In the genomic region with DNA sequence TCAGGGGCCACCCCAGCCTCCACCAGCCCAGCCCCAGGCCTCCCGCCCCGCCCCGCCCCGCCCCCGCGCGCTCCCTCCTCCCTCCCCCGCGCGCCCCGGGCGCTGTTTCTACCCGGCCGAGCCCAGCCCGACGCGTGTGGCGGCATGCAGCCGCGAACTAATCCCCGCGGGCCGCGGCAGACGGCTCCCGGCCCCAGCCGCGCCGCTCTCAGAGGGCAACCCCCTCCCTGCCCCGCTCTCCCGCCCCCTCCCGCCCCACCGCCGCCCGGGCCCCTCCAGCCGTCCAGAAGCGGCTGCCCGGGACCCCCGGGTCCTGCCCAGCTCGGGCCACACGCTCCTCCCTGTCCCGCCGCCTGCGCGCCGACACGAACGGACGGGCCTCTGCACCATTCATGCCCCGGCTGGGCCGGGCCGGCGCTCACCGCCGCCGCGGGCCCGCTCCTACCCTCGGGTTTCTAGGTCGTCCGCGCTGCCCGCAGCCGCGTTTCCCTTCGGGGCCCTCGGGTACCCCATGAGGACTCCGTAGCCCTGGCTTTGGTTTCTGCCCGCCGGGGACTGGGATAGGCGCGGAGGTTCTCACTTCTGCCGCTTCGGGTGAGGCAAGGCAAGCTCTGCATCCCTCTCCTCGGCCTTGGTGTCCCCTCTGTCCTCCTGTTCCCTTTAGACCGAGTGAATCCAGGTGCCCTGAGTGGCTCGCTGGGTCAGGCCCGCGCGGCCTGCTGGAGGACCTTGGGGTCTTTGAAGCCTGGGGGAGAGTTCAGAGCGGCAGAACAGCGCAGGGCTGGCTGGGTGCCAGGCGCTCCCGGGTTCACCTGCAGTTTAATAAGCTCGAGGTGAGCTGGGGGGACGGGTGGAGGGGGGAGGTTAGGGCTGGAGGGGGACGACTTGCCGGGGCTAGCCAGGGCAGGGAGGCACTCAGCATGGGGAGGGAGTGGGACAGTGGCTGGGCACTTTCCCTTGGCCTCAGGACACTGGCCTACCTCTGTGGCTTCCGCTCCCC, we compare ENCODE assay signal across 1 cellular context.
TF ChIP-seq lines count a peak whose summit lies in the region.

No MANE protein-coding gene starts in this region.

TF ChIP-seq in H1, 55 proteins besides CTCF, POLR2A, EP300 and RAD21:
- TF ChIP-seq KDM4A (IDR thresholded peaks at IDR 0.05; ENCODE audit: low read depth, low read length, severe bottlenecking) (peak; percentile 43), CBX8 (IDR thresholded peaks at IDR 0.05; ENCODE audit: borderline replicate concordance, low read depth, low read length) (no peak), RNF2 (IDR thresholded peaks at IDR 0.05; ENCODE audit: borderline replicate concordance, low read depth, low read length, missing control alignments, poor library complexity, severe bottlenecking) (peak; percentile 92), TAF1 (IDR thresholded peaks at IDR 0.05; ENCODE audit: low read depth, low read length) (no peak), EZH2 (IDR thresholded peaks at IDR 0.05; ENCODE audit: low read depth, low read length, severe bottlenecking) (peak; percentile 95), TEAD4 (IDR thresholded peaks at IDR 0.05; ENCODE audit: low read depth, low read length) (no peak), CTBP2 (IDR thresholded peaks at IDR 0.05; ENCODE audit: borderline replicate concordance, insufficient read depth, insufficient read length, low read length) (peak; percentile 77), CHD2 (IDR thresholded peaks at IDR 0.05; ENCODE audit: low read length) (no peak), RFX5 (IDR thresholded peaks at IDR 0.05; ENCODE audit: borderline replicate concordance, low read depth, low read length) (no peak), SUZ12 (IDR thresholded peaks at IDR 0.05; ENCODE audit: low read length) (peak; percentile 98), CEBPB (IDR thresholded peaks at IDR 0.05; ENCODE audit: low read depth, low read length) (no peak), BCL11A (IDR thresholded peaks at IDR 0.05; ENCODE audit: low read depth in 2 of 2, low read length in 2 of 2) (no peak), HDAC2 (IDR thresholded peaks at IDR 0.05; ENCODE audit: borderline replicate concordance in 1 of 2, low read depth in 2 of 2, low read length in 2 of 2) (no peak), SIRT6 (IDR thresholded peaks at IDR 0.05; ENCODE audit: low read length) (no peak), GTF2F1 (IDR thresholded peaks at IDR 0.05; ENCODE audit: borderline replicate concordance, low read depth, low read length) (no peak), RBBP5 (IDR thresholded peaks at IDR 0.05; ENCODE audit: borderline replicate concordance, low read depth, low read length) (no peak), FOSL1 (IDR thresholded peaks at IDR 0.05; ENCODE audit: insufficient read depth, low read depth, low read length) (no peak)
- TF ChIP-seq, protein P1, sequence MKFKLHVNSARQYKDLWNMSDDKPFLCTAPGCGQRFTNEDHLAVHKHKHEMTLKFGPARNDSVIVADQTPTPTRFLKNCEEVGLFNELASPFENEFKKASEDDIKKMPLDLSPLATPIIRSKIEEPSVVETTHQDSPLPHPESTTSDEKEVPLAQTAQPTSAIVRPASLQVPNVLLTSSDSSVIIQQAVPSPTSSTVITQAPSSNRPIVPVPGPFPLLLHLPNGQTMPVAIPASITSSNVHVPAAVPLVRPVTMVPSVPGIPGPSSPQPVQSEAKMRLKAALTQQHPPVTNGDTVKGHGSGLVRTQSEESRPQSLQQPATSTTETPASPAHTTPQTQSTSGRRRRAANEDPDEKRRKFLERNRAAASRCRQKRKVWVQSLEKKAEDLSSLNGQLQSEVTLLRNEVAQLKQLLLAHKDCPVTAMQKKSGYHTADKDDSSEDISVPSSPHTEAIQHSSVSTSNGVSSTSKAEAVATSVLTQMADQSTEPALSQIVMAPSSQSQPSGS (IDR thresholded peaks at IDR 0.05; ENCODE audit: low read length) = no peak
